17 cellular contexts compared by ENCODE assay signal in the genomic region with DNA sequence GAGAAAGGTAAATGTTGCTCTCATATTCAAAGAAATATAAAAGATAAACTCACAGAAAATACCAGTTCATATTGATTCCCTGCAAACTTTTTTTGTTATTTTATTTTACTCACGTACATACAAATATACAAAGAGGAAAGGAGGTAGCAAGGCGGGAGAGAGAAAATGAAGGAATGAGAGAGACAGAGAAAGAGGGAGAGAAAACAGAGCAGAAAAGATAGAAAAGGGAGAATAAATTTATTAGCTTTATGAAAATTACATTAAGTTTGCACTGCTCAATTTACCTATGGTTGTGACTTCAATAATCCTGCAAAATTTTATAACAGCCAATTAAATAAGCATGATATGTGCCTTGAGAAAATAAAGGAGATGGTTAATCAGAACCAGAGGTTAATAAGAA.
"Had no signal": no experiment of that assay in that cellular context is flagged by ENCODE, and none has a peak within 500 bp of the region (broad histone marks: within the 10 kb centered on the region; RNA-seq: fewer than 3 reads in every experiment).

No MANE protein-coding gene starts in this region.

- ATAC-seq: SK-N-SH treated with all-trans-retinoic acid at 6 μM for 48 hours had no signal

- H3K4me1 ChIP-seq: Peyer's patch, SJCRH30 had no signal

- H2AFZ ChIP-seq: PC-9 had no signal

- DNase-seq: Karpas-422; KG1; NCI-H1092 treated with DMSO at 0.1 percent for 48 hours; NCI-H1436; NCI-H187; NCI-H2029; NCI-H2081 treated with DMSO at 0.1 percent for 48 hours; NCI-H226; NCI-H510A; NCI-H524 treated with DMSO at 0.1 percent for 48 hours; NCI-H774; NK-92 treated with Interleukin-12 subunit alpha and Interleukin-12 subunit beta, amount 100 ng/mL, for 24 hours; PC-9; Peyer's patch; SHP77 treated with DMSO at 0.1 percent for 48 hours; SJCRH30 had no signal

- H3K4me3 ChIP-seq: PC-9, Peyer's patch, SJCRH30 had no signal

- H3K36me3 ChIP-seq: Peyer's patch, SJCRH30 had no signal

- H3K27ac ChIP-seq: PC-9, Peyer's patch, SJCRH30 had no signal

- H3K27me3 ChIP-seq: Peyer's patch, SJCRH30 had no signal

- H3K4me2 ChIP-seq: PC-9 had no signal

- H3K9me3 ChIP-seq: Peyer's patch, SJCRH30 had no signal
